26 cellular contexts compared by ENCODE assay signal in the genomic region with DNA sequence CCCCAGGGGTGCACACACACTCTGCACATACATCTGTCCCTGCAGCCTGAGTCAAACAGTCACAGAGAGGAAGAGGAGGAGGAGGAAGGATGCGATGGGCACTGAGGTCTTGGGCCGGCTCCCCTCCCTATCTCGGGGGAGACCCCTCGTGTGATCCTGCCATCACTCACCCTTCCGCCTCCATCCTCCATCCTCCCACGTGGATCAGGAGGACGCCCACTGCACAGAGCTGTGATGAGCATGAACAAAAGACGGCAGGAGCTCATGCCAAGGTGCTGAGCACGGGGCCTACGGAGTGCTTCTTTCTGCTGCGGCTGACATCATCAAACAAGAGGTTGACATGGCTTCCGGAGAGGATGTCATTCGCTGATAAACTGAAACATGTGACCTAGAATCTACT.
DNase-seq lines count a peak whose midpoint lies in the region; TF ChIP-seq lines count a peak whose summit lies in the region.
"Had no signal": no experiment of that assay in that cellular context is flagged by ENCODE, and none has a peak within 500 bp of the region (broad histone marks: within the 10 kb centered on the region; RNA-seq: fewer than 3 reads in every experiment).

No MANE protein-coding gene starts in this region.

- no peaks in the 10 kb centered on the region for H3K9me3 Mint-ChIP-seq in nephron progenitor cell
- H3K9me3 Mint-ChIP-seq: activated CD4-positive, alpha-beta T cell treated with anti-CD3 and anti-CD28 coated beads, Interleukin-2, amount 10 ng/mL, durations not matched to agents 7 days and 5 days; activated T-cell treated with anti-CD3 and anti-CD28 coated beads, Interleukin-2, amount 50 U/mL, for 72 hours; GM23338 had no signal

- peaks cover 67% of the 10 kb centered on the region for H3K4me1 ChIP-seq in OCI-LY1 (ENCODE audit: insufficient read depth, low read length, severe bottlenecking)

- H3K4me3 ChIP-seq in OCI-LY1 (ENCODE audit: low read depth, low read length, poor library complexity, severe bottlenecking): no peak overlapping the region
- H3K4me3 ChIP-seq: breast epithelium, coronary artery, GM23338, lung, thyroid gland had no signal

- peaks cover 11% of the 10 kb centered on the region for H3K36me3 Mint-ChIP-seq in nephron progenitor cell (ENCODE audit: low read depth)
- H3K36me3 Mint-ChIP-seq: activated CD8-positive, alpha-beta memory T cell treated with anti-CD3 and anti-CD28 coated beads, Interleukin-2, amount 10 ng/mL, durations not matched to agents 7 days and 5 days; CD4-positive, alpha-beta memory T cell had no signal

- H4K20me1 ChIP-seq in OCI-LY1 (ENCODE audit: insufficient read depth, low read length): no peaks in the 10 kb centered on the region

- H3K9me3 ChIP-seq in OCI-LY1 (ENCODE audit: low read length): no peaks in the 10 kb centered on the region
- H3K9me3 ChIP-seq: breast epithelium, thyroid gland had no signal

- H3K27me3 ChIP-seq in OCI-LY1 (ENCODE audit: insufficient read depth, low read length): no peaks in the 10 kb centered on the region; the same call in 1 of the 2 replicates
- H3K27me3 ChIP-seq: breast epithelium, thyroid gland had no signal

- DNase-seq in nephron progenitor cell (no peak), NCI-H2029 treated with DMSO at 0.1 percent for 48 hours (lab: John Stamatoyannopoulos, UW) (no peak), NCI-H1092 treated with DMSO at 0.1 percent for 48 hours (lab: John Stamatoyannopoulos, UW) (no peak), NCI-H748 treated with DMSO at 0.1 percent for 48 hours (lab: John Stamatoyannopoulos, UW) (no peak)
- DNase-seq: activated CD4-positive, alpha-beta T cell treated with anti-CD3 and anti-CD28 coated beads, Interleukin-2, amount 10 ng/mL, durations not matched to agents 7 days and 5 days; activated CD8-positive, alpha-beta memory T cell treated with anti-CD3 and anti-CD28 coated beads, Interleukin-2, amount 10 ng/mL, durations not matched to agents 7 days and 5 days; activated naive CD4-positive, alpha-beta T cell treated with Interleukin-2 at 50 U/mL for 16 hours; activated T-cell treated with anti-CD3 and anti-CD28 coated beads, Interleukin-2, amount 50 U/mL, for 72 hours; CD4-positive, alpha-beta memory T cell; DMS153; KG1; NCI-H2171; NCI-H524 treated with DMSO at 0.1 percent for 48 hours; RPMI8226; stimulated activated CD4-positive, alpha-beta T cell treated with anti-CD3 and anti-CD28 coated beads, Interleukin-4, amount 100 ng/mL, for 1 hour; stimulated activated naive CD4-positive, alpha-beta T cell; T-helper 17 cell; thyroid gland; WERI-Rb-1 had no signal

- peak overlapping the region; percentile 92 for H3K27ac ChIP-seq in OCI-LY1 (ENCODE audit: low read depth, low read length, poor library complexity, severe bottlenecking)
- peak overlapping the region; percentile 91 for H3K27ac ChIP-seq in cingulate gyrus (ENCODE audit: low read depth, low read length)
- peak overlapping the region; percentile 95 for H3K27ac ChIP-seq in temporal lobe (ENCODE audit: low read depth, low read length)
- H3K27ac ChIP-seq: coronary artery, thyroid gland, WERI-Rb-1 had no signal

- no peak overlapping the region for H3K4me3 Mint-ChIP-seq in nephron progenitor cell
- H3K4me3 Mint-ChIP-seq: activated CD4-positive, alpha-beta T cell treated with anti-CD3 and anti-CD28 coated beads, Interleukin-2, amount 10 ng/mL, durations not matched to agents 7 days and 5 days; activated CD8-positive, alpha-beta memory T cell treated with anti-CD3 and anti-CD28 coated beads, Interleukin-2, amount 10 ng/mL, durations not matched to agents 7 days and 5 days; activated T-cell treated with anti-CD3 and anti-CD28 coated beads, Interleukin-2, amount 50 U/mL, for 72 hours; CD4-positive, alpha-beta memory T cell; GM23338; T-helper 17 cell had no signal

- TF ChIP-seq CTCF in OCI-LY1 (IDR thresholded peaks at IDR 0.05; ENCODE audit: low read length) (no peak), nephron progenitor cell (IDR thresholded peaks at IDR 0.05) (no peak)

- no peaks in the 10 kb centered on the region for H3K27me3 Mint-ChIP-seq in nephron progenitor cell (ENCODE audit: low read depth, poor library complexity)

- peak overlapping the region; percentile 15 for H3K27ac Mint-ChIP-seq in nephron progenitor cell
- H3K27ac Mint-ChIP-seq: activated CD4-positive, alpha-beta T cell treated with anti-CD3 and anti-CD28 coated beads, Interleukin-2, amount 10 ng/mL, durations not matched to agents 7 days and 5 days; activated CD8-positive, alpha-beta memory T cell treated with anti-CD3 and anti-CD28 coated beads, Interleukin-2, amount 10 ng/mL, durations not matched to agents 7 days and 5 days; activated T-cell treated with anti-CD3 and anti-CD28 coated beads, Interleukin-2, amount 50 U/mL, for 72 hours; GM23338; T-helper 17 cell had no signal

- H2AFZ ChIP-seq in OCI-LY1 (ENCODE audit: low read length): no peak overlapping the region
- H2AFZ ChIP-seq: GM23338 had no signal

- H3K4me1 Mint-ChIP-seq in nephron progenitor cell: peaks cover 82% of the 10 kb centered on the region
- H3K4me1 Mint-ChIP-seq: activated CD4-positive, alpha-beta T cell treated with anti-CD3 and anti-CD28 coated beads, Interleukin-2, amount 10 ng/mL, durations not matched to agents 7 days and 5 days; CD4-positive, alpha-beta memory T cell had no signal

- no peak overlapping the region for H3K4me2 ChIP-seq in OCI-LY1 (ENCODE audit: low read length)
- H3K4me2 ChIP-seq: GM23338 had no signal

- H3F3A ChIP-seq in OCI-LY1 (ENCODE audit: insufficient read depth, low read length): no peaks in the 10 kb centered on the region

- H3K9ac ChIP-seq in OCI-LY1 (ENCODE audit: low read length): no peak overlapping the region

- H3K79me2 ChIP-seq in OCI-LY1 (ENCODE audit: insufficient read depth, low read length): no peaks in the 10 kb centered on the region

- H3K9me2 ChIP-seq in OCI-LY1 (ENCODE audit: low read depth, low read length): no peaks in the 10 kb centered on the region

- no peaks in the 10 kb centered on the region; the same call in 1 of the 2 replicates for H3K36me3 ChIP-seq in OCI-LY1 (ENCODE audit: insufficient read depth, low read length)
- H3K36me3 ChIP-seq: breast epithelium, thyroid gland, WERI-Rb-1 had no signal
